8 cellular contexts compared by ENCODE assay signal in the genomic region with DNA sequence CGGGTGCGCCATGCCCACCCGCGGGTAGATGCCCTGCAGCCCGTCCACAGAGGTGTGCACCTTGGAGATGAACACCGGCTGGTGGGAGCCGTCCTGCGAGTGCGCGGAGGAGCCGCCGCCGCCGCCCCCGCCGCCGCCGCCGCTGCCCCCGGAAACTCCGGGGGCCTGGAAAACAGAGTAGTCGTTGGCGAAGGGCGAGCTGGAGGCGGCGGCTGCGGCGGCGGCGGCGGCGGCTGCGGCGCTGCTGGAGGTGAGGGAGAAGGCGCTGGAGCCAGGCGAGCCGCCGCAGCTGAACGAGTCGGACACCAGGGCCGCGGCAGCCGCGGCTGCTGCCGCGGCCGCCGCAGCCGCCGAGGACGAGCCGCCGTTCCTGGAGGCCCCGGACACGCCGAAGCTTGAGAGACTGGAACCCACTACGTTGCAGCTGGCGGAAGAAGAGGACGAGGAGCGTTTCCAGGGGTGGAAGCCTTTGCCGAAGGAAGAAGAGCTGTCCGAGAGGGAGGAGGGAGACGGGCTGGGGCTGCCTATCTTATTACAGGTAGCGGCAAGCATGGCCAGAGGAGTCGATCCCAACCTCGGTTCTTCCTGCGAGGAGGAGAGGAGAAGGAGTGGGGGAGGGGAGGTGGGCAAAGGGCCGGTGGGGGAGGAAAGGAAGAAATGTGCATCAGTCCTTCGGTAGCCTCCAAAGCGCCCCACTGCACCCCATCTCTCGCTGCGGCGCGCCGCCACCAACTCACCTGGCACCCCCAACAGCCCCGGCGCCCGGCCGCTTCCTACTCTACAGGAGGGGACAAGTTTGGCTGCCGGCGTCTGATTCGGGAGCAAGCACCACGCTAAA. TPM values are rescaled to one million over a fixed set of nuclear protein-coding genes. Genes with fewer than 3 reads are reported as not detected.
DNase-seq lines count a peak whose midpoint lies in the region; ATAC-seq and TF ChIP-seq lines count a peak whose summit lies in the region.

No MANE protein-coding gene starts in this region.

- peaks cover 2% of the 10 kb centered on the region for H3K9me3 Mint-ChIP-seq in activated CD8-positive, alpha-beta memory T cell treated with anti-CD3 and anti-CD28 coated beads, Interleukin-2, amount 10 ng/mL, durations not matched to agents 7 days and 5 days (ENCODE audit: low read depth)

- no peak for TF ChIP-seq CTCF in fibroblast of the aortic adventitia (IDR thresholded peaks at IDR 0.05; ENCODE audit: insufficient read depth, low read length)

- peak overlapping the region; percentile 32 for H3K4me3 Mint-ChIP-seq in activated CD8-positive, alpha-beta memory T cell treated with anti-CD3 and anti-CD28 coated beads, Interleukin-2, amount 10 ng/mL, durations not matched to agents 7 days and 5 days

- DNase-seq in activated CD8-positive, alpha-beta memory T cell treated with anti-CD3 and anti-CD28 coated beads, Interleukin-2, amount 10 ng/mL, durations not matched to agents 7 days and 5 days: no peak
- no peak for DNase-seq in activated CD8-positive, alpha-beta memory T cell treated with anti-CD3 and anti-CD28 coated beads for 24 hours
- DNase-seq in SK-N-MC (ENCODE audit: low read depth, low spot score): no peak
- DNase-seq in fibroblast of the aortic adventitia (ENCODE audit: low read depth): no peak
- DNase-seq in skeletal muscle cell (ENCODE audit: low read depth): no peak
- no peak for DNase-seq in NCI-H1694 treated with DMSO at 0.1 percent for 48 hours (lab: John Stamatoyannopoulos, UW)
- DNase-seq in amygdala (lab: John Stamatoyannopoulos, UW): no peak

- no peak for ATAC-seq in activated CD8-positive, alpha-beta memory T cell treated with anti-CD3 and anti-CD28 coated beads, Interleukin-2, amount 10 ng/mL, durations not matched to agents 7 days and 5 days
- ATAC-seq in GM19467 (IDR thresholded peaks at IDR 0.05; ENCODE audit: unreplicated experiment): no peak

- CTCF ChIA-PET in activated CD8-positive, alpha-beta memory T cell treated with anti-CD3 and anti-CD28 coated beads, Interleukin-2, amount 10 ng/mL, durations not matched to agents 7 days and 5 days (lab: Charles Lee): interaction anchor here (1.5 kb wide), 1 partner anchor 11 kb away, joined by 5 read pairs; no protein-coding TSS in a partner anchor

- peaks cover 8% of the 10 kb centered on the region for H3K36me3 Mint-ChIP-seq in activated CD8-positive, alpha-beta memory T cell treated with anti-CD3 and anti-CD28 coated beads, Interleukin-2, amount 10 ng/mL, durations not matched to agents 7 days and 5 days

- H3K27ac ChIP-seq in SK-N-MC: no peak overlapping the region

- H3K27ac Mint-ChIP-seq in activated CD8-positive, alpha-beta memory T cell treated with anti-CD3 and anti-CD28 coated beads, Interleukin-2, amount 10 ng/mL, durations not matched to agents 7 days and 5 days: peak overlapping the region; percentile 70

- H3K4me1 Mint-ChIP-seq in activated CD8-positive, alpha-beta memory T cell treated with anti-CD3 and anti-CD28 coated beads, Interleukin-2, amount 10 ng/mL, durations not matched to agents 7 days and 5 days: peaks cover 15% of the 10 kb centered on the region

- H3K9me3 ChIP-seq in SK-N-MC (ENCODE audit: low read depth, low read length): no peaks in the 10 kb centered on the region

- H3K9ac ChIP-seq in SK-N-MC (ENCODE audit: insufficient read length): no peak overlapping the region

- H3K36me3 ChIP-seq in SK-N-MC (ENCODE audit: insufficient read depth, low read length): no peaks in the 10 kb centered on the region

- H3K27me3 Mint-ChIP-seq in activated CD8-positive, alpha-beta memory T cell treated with anti-CD3 and anti-CD28 coated beads, Interleukin-2, amount 10 ng/mL, durations not matched to agents 7 days and 5 days: peaks cover 82% of the 10 kb centered on the region

- H3K4me3 ChIP-seq in SK-N-MC (peak overlapping the region; percentile 75), fibroblast of the aortic adventitia (ENCODE audit: low read depth, low read length) (peak overlapping the region; percentile 38), skeletal muscle cell (ENCODE audit: low read depth, low read length) (peak overlapping the region; percentile 49)

RNA-seq across cellular contexts. Expression of a gene that starts 1.3 kb away (rescaled TPM):
- not detected for total RNA-seq in activated CD8-positive, alpha-beta memory T cell treated with anti-CD3 and anti-CD28 coated beads, Interleukin-2, amount 10 ng/mL, durations not matched to agents 7 days and 5 days
- total RNA-seq in fibroblast of the aortic adventitia (ENCODE audit: low replicate concordance): not detected in 2 replicates
